Comparison of ENCODE assay signal across 8 cellular contexts in genomic region chr17:4143563-4144410, GRCh38. TPM values are rescaled to one million over a fixed set of nuclear protein-coding genes. Genes with fewer than 3 reads are reported as not detected.
A peak's percentile ranks its signal among the peaks of the same experiment; 100 is the strongest.
DNase-seq lines count a peak whose midpoint lies in the region; ATAC-seq, FAIRE-seq and TF ChIP-seq lines count a peak whose summit lies in the region.

No MANE protein-coding gene starts in this region.

- intact Hi-C loops in kidney (cut with DNase I) = no loop called here

- no peaks in the 10 kb centered on the region for H3K9me3 ChIP-seq in kidney (ENCODE audit: control insufficient read depth in 1 of 2, low read length in 2 of 2)

- peak overlapping the region; percentile 89 to 96 for H3K4me3 ChIP-seq in kidney (ENCODE audit: low read length in 2 of 2)

- ATAC-seq in GM19025 (IDR thresholded peaks at IDR 0.05; ENCODE audit: low read depth, unreplicated experiment) (peak; percentile 58), HG03280 (IDR thresholded peaks at IDR 0.05; ENCODE audit: unreplicated experiment) (peak; percentile 65)

- peaks cover 21 to 25% of the 10 kb centered on the region in 2 donors for H3K4me1 ChIP-seq in kidney (ENCODE audit: control insufficient read depth in 1 of 2, insufficient read depth in 1 of 2, low read depth in 1 of 2, low read length in 2 of 2)

- peak; percentile 79 for DNase-seq in AG09319 (ENCODE audit: extremely low read depth, low read depth)
- peak; percentile 71 for DNase-seq in NCI-H446 treated with DMSO at 0.1 percent for 48 hours (lab: John Stamatoyannopoulos, UW)
- peak; percentile 86 for DNase-seq in activated CD4-positive, alpha-beta T cell treated with anti-CD3 and anti-CD28 coated beads for 1 hour
- DNase-seq in cerebellum (ENCODE audit: low spot score) = peak; percentile 94
- peak; percentile 97 for DNase-seq in kidney
- DNase-seq in stimulated activated CD4-positive, alpha-beta T cell treated with anti-CD3 and anti-CD28 coated beads, Interleukin-12 subunit alpha, Interleukin-12 subunit beta, amount 100 ng/mL, for 48 hours (ENCODE audit: low read depth in 2 of 3, low spot score in 1 of 3) = peak; percentile 78 to 83 (median 82)

- no peaks in the 10 kb centered on the region for H3K36me3 ChIP-seq in kidney (ENCODE audit: control insufficient read depth in 1 of 2, insufficient read depth in 2 of 2, low read length in 2 of 2)

- TF ChIP-seq CTCF in AG09319 (IDR thresholded peaks at IDR 0.05; ENCODE audit: low read depth, low read length) (no peak), kidney (IDR thresholded peaks at IDR 0.05; ENCODE audit: borderline replicate concordance, extremely low read depth, insufficient read depth) (no peak)

- peak overlapping the region; percentile 99 for H3K27ac ChIP-seq in kidney (ENCODE audit: low read depth in 2 of 2, low read length in 2 of 2)

- peak overlapping the region; percentile 94 to 100 for H3K9ac ChIP-seq in kidney (ENCODE audit: low read length in 2 of 2)

- no peak for FAIRE-seq in kidney (lab: Jason Lieb, UNC)

RNA-seq across cellular contexts. Expression of gene CYB5D2, which starts 0.8 kb away (rescaled TPM):
- 20.0 TPM for total RNA-seq in cerebellum
- 29.8 TPM for total RNA-seq in kidney
- polyA plus RNA-seq in kidney (ENCODE audit: insufficient read depth, low read depth, low replicate concordance) = 49.7 TPM

RNA-seq across cellular contexts. Expression of gene ZZEF1, which starts 1.0 kb away (rescaled TPM):
- total RNA-seq in cerebellum = 60.2 TPM
- total RNA-seq in kidney = 56.1 TPM
- polyA plus RNA-seq in kidney (ENCODE audit: insufficient read depth, low read depth, low replicate concordance) = 4.6 TPM

Comparison
In these comparisons a context has a peak if more than half of its experiments do, and no peak if none do; other contexts are left out.
1. Peak in every context shown above with its lines: DNase-seq, ATAC-seq, H3K4me3 ChIP-seq and H3K27ac ChIP-seq.